Comparison of ENCODE assay signal across 24 cellular contexts in genomic region chr15:101158166-101159095, GRCh38.
DNase-seq lines count a peak whose midpoint lies in the region; ATAC-seq, FAIRE-seq and TF ChIP-seq lines count a peak whose summit lies in the region.
"Had no signal": no experiment of that assay in that cellular context is flagged by ENCODE, and none has a peak within 500 bp of the region (broad histone marks: within the 10 kb centered on the region; RNA-seq: fewer than 3 reads in every experiment).

No MANE protein-coding gene starts in this region.

- peaks cover under 1% of the 10 kb centered on the region for H3K9me3 Mint-ChIP-seq in activated T-helper 17 cell treated with anti-CD3 and anti-CD28 coated beads, Interleukin-2, amount 50 U/mL, for 72 hours
- no peaks in the 10 kb centered on the region for H3K9me3 Mint-ChIP-seq in osteocyte (ENCODE audit: unreplicated experiment)
- H3K9me3 Mint-ChIP-seq: CD4-positive, alpha-beta T cell; HFFc6 had no signal

- BruUV-seq in A673 (replicated peaks; lab: Mats Ljungman, UMichigan) = no TSS peak

- peak overlapping the region; percentile 66 for H3K4me3 Mint-ChIP-seq in activated T-helper 17 cell treated with anti-CD3 and anti-CD28 coated beads, Interleukin-2, amount 50 U/mL, for 72 hours
- no peak overlapping the region for H3K4me3 Mint-ChIP-seq in osteocyte (ENCODE audit: unreplicated experiment)
- H3K4me3 Mint-ChIP-seq: CD4-positive, alpha-beta T cell; HFFc6 had no signal

- peaks cover 37% of the 10 kb centered on the region for H3K4me1 Mint-ChIP-seq in activated T-helper 17 cell treated with anti-CD3 and anti-CD28 coated beads, Interleukin-2, amount 50 U/mL, for 72 hours
- H3K4me1 Mint-ChIP-seq in osteocyte (ENCODE audit: unreplicated experiment) = peaks cover 44% of the 10 kb centered on the region

- H3K4me3 ChIP-seq in A673 (ENCODE audit: low read depth, low read length, poor library complexity, severe bottlenecking) = no peak overlapping the region
- peak overlapping the region in 6 of 10 experiments; percentile 5 to 43 (median 32); a peak in 7 of 20 replicates for H3K4me3 ChIP-seq in BLaER1 treated with 17β-estradiol and CSF1 and Interleukin-3, amounts not matched to agents 10 nM and 100 nM
- H3K4me3 ChIP-seq: GM12878, smooth muscle cell, upper lobe of left lung had no signal

- no peak for TF ChIP-seq CTCF in A673 (conservative IDR thresholded peaks at IDR 0.05; ENCODE audit: low read depth, low read length)
- no peak for TF ChIP-seq CTCF in osteocyte (IDR thresholded peaks at IDR 0.05)

- no peaks in the 10 kb centered on the region for H3K36me3 ChIP-seq in A673 (ENCODE audit: insufficient read depth, low read length, poor library complexity, severe bottlenecking)
- no peaks in the 10 kb centered on the region for H3K36me3 ChIP-seq in BLaER1 treated with 17β-estradiol and CSF1 and Interleukin-3, amounts not matched to agents 10 nM and 100 nM
- H3K36me3 ChIP-seq: upper lobe of left lung had no signal

- peaks cover 7% of the 10 kb centered on the region for H3K36me3 Mint-ChIP-seq in activated T-helper 17 cell treated with anti-CD3 and anti-CD28 coated beads, Interleukin-2, amount 50 U/mL, for 72 hours (ENCODE audit: low read depth)
- H3K36me3 Mint-ChIP-seq in osteocyte (ENCODE audit: unreplicated experiment) = no peaks in the 10 kb centered on the region

- no peak for FAIRE-seq in HTR-8/SVneo (lab: Jason Lieb, UNC)
- FAIRE-seq: GM12878 had no signal

- no peaks in the 10 kb centered on the region for H4K20me1 ChIP-seq in BLaER1 treated with 17β-estradiol and CSF1 and Interleukin-3, amounts not matched to agents 10 nM and 100 nM

- ATAC-seq in activated T-helper 17 cell treated with anti-CD3 and anti-CD28 coated beads, Interleukin-2, amount 50 U/mL, for 72 hours (replicated peaks) = no peak
- ATAC-seq in HG02852 (IDR thresholded peaks at IDR 0.05; ENCODE audit: unreplicated experiment) (no peak), esophagus mucosa (no peak)
- ATAC-seq: naive thymus-derived CD4-positive, alpha-beta T cell; Right ventricle myocardium inferior; SK-N-SH treated with all-trans-retinoic acid at 6 μM for 48 hours had no signal

- H3K9ac ChIP-seq in BLaER1 treated with 17β-estradiol and CSF1 and Interleukin-3, amounts not matched to agents 10 nM and 100 nM = peak overlapping the region in 10 of 11 experiments; percentile 14 to 70 (median 56); a peak in 16 of 22 replicates

- H3K27me3 ChIP-seq in A673 (replicated peaks; ENCODE audit: insufficient read depth, low read depth, low read length, poor library complexity) = no peaks in the 10 kb centered on the region
- H3K27me3 ChIP-seq in BLaER1 treated with 17β-estradiol and CSF1 and Interleukin-3, amounts not matched to agents 10 nM and 100 nM = no peaks in the 10 kb centered on the region
- H3K27me3 ChIP-seq: upper lobe of left lung had no signal

- H3K9me3 ChIP-seq in A673 (ENCODE audit: low read depth, low read length, poor library complexity, severe bottlenecking) = no peaks in the 10 kb centered on the region
- peaks cover 0 to 6% (median 2%) of the 10 kb centered on the region in 11 experiments; a peak in 5 of 22 replicates for H3K9me3 ChIP-seq in BLaER1 treated with 17β-estradiol and CSF1 and Interleukin-3, amounts not matched to agents 10 nM and 100 nM (replicated peaks in 1 of 11)
- H3K9me3 ChIP-seq: upper lobe of left lung had no signal

- peak overlapping the region; percentile 67 for H3K27ac ChIP-seq in A673 (ENCODE audit: low read depth, low read length, poor library complexity, severe bottlenecking)
- H3K27ac ChIP-seq in BLaER1 treated with 17β-estradiol and CSF1 and Interleukin-3, amounts not matched to agents 10 nM and 100 nM = peak overlapping the region; percentile 39 to 81 (median 68); a peak in 18 of 22 replicates
- H3K27ac ChIP-seq: epithelial cell of prostate, upper lobe of left lung had no signal

- CTCF ChIA-PET in A673 (lab: Charles Lee) = no interaction called here

- H3K27me3 Mint-ChIP-seq in activated T-helper 17 cell treated with anti-CD3 and anti-CD28 coated beads, Interleukin-2, amount 50 U/mL, for 72 hours = no peaks in the 10 kb centered on the region
- H3K27me3 Mint-ChIP-seq in osteocyte (ENCODE audit: unreplicated experiment) = no peaks in the 10 kb centered on the region
- H3K27me3 Mint-ChIP-seq: CD4-positive, alpha-beta T cell; naive thymus-derived CD4-positive, alpha-beta T cell had no signal

- H3K4me1 ChIP-seq in A673 (ENCODE audit: insufficient read depth, low read length, poor library complexity, severe bottlenecking) = peaks cover 42% of the 10 kb centered on the region
- H3K4me1 ChIP-seq in BLaER1 treated with 17β-estradiol and CSF1 and Interleukin-3, amounts not matched to agents 10 nM and 100 nM = peaks cover 73 to 99% (median 95%) of the 10 kb centered on the region in 10 experiments

- peak overlapping the region; percentile 85 for H3K27ac Mint-ChIP-seq in activated T-helper 17 cell treated with anti-CD3 and anti-CD28 coated beads, Interleukin-2, amount 50 U/mL, for 72 hours
- H3K27ac Mint-ChIP-seq in osteocyte (ENCODE audit: unreplicated experiment) = peak overlapping the region; percentile 74
- H3K27ac Mint-ChIP-seq: CD4-positive, alpha-beta T cell; HFFc6; IgD-negative memory B cell had no signal

- POLR2A ChIA-PET in A673 (lab: Charles Lee; ENCODE audit: low non-redundant PET) = no interaction called here

- DNase-seq in A673 (ENCODE audit: low spot score) = no peak
- DNase-seq in osteocyte (ENCODE audit: extremely low spot score, unreplicated experiment) = no peak
- DNase-seq in HTR-8/SVneo (ENCODE audit: insufficient read length, low spot score) = no peak
- DNase-seq: CD4-positive, alpha-beta T cell; HFFc6; islet precursor cell; midbrain; NCI-H1092; NCI-H1694 treated with DMSO at 0.1 percent for 48 hours; NCI-H2171; NCI-H524; substantia nigra had no signal

- H3K4me2 ChIP-seq in BLaER1 treated with 17β-estradiol and CSF1 and Interleukin-3, amounts not matched to agents 10 nM and 100 nM = peak overlapping the region; percentile 80 to 98 (median 90)
- H3K4me2 ChIP-seq: smooth muscle cell had no signal

- intact Hi-C loops in A673 (cut with micrococcal nuclease; ENCODE audit: unreplicated experiment) = no loop called here
